In genomic region chr7:88184848-88185304, GRCh38 we compare ENCODE assay signal across 1 cellular context.
TF ChIP-seq lines count a peak whose summit lies in the region.

No MANE protein-coding gene starts in this region.

TF ChIP-seq in SK-N-SH, 30 proteins besides CTCF, POLR2A, EP300 and RAD21 (continued from another document):
- TF ChIP-seq MXI1 (IDR thresholded peaks at IDR 0.05; ENCODE audit: low read depth, low read length) (no peak), USF1 (IDR thresholded peaks at IDR 0.05; ENCODE audit: borderline replicate concordance, low read depth) (no peak), JUND (IDR thresholded peaks at IDR 0.05) (peak; percentile 45; the same call in 1 of the 2 replicates)
TF ChIP-seq in SK-N-SH: peak in this region for 4.
